In genomic region chr9:100227636-100228035, GRCh38 we compare ENCODE assay signal across 6 cellular contexts.
"Had no signal": no experiment of that assay in that cellular context is flagged by ENCODE, and none has a peak within 500 bp of the region (broad histone marks: within the 10 kb centered on the region; RNA-seq: fewer than 3 reads in every experiment).

No MANE protein-coding gene starts in this region.

- DNase-seq: GM23248, GOT3, H9, HCEC 1CT, KG1 had no signal

- H3K4me3 ChIP-seq: GM23248 had no signal

- H3K9ac ChIP-seq: GM23248 had no signal

- H2AFZ ChIP-seq: GM23248 had no signal

- H3K27ac ChIP-seq: GM23248, HL-60 had no signal
